In the genomic region with DNA sequence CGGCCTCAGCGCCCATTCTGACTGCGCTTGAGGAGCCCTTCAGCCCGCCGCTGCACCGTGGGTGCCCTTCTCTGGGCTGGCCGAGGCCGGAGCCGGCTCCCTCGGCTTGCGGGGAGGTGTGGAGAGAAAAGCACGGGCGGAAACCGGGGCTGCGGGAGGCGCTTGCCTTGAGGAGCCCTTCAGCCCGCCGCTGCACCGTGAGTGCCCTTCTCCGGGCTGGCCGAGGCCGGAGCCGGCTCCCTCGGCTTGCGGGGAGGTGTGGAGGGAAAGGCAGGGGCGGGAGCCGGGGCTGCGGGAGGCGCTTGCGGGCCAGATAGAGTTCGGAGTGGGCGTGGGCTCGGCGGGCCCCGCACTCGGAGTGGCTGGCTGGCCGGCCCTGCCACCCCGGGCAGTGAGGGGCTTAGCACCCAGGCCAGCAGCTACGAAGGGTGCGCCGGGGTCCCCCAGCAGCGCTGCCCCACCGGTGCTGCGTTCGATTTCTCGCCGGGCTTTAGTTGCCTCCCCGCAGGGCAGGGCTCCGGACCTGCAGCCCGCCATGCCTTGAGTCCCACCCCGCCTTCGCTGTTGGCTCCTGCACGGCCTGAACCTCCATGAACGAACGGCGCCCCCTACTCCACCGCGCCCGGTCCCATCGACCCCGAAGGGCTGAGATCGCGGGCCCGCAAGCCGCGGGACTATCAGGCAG, we compare ENCODE assay signal across 9 cellular contexts. TPM values are rescaled to one million over a fixed set of nuclear protein-coding genes. Genes with fewer than 3 reads are reported as not detected.
DNase-seq lines count a peak whose midpoint lies in the region; TF ChIP-seq lines count a peak whose summit lies in the region.
"Had no signal": no experiment of that assay in that cellular context is flagged by ENCODE, and none has a peak within 500 bp of the region (broad histone marks: within the 10 kb centered on the region; RNA-seq: fewer than 3 reads in every experiment).

No MANE protein-coding gene starts in this region.

- H3K9me3 ChIP-seq in ES-I3 (ENCODE audit: control insufficient read depth, insufficient read depth, low read length) (peaks cover 7% of the 10 kb centered on the region), cardiac muscle cell (ENCODE audit: low read depth) (no peaks in the 10 kb centered on the region), trophoblast cell (ENCODE audit: insufficient read depth, low read depth, low read length) (no peaks in the 10 kb centered on the region)

- H3K23ac ChIP-seq in trophoblast cell (ENCODE audit: low read length): no peak overlapping the region

- no peak overlapping the region for H3K4ac ChIP-seq in trophoblast cell (ENCODE audit: low read depth, low read length)

- WGBS in trophoblast cell (ENCODE audit: extremely low coverage, insufficient coverage, insufficient read length): no CpG with 5 or more reads among the region's 66 CpGs

- H4K12ac ChIP-seq in trophoblast cell (ENCODE audit: low read depth, low read length): no peak overlapping the region

- H2BK120ac ChIP-seq in trophoblast cell (ENCODE audit: insufficient read depth, low read length, poor library complexity): no peak overlapping the region

- H3K14ac ChIP-seq in trophoblast cell (ENCODE audit: low read length): no peak overlapping the region

- H3K18ac ChIP-seq in trophoblast cell (ENCODE audit: low read length): no peak overlapping the region

- no peak overlapping the region for H2BK12ac ChIP-seq in trophoblast cell (ENCODE audit: low read length)

- no peak for TF ChIP-seq CTCF in cardiac muscle cell (IDR thresholded peaks at IDR 0.05; ENCODE audit: low read depth, low read length)
- no peak for TF ChIP-seq CTCF in foreskin fibroblast (IDR thresholded peaks at IDR 0.05; ENCODE audit: low read depth, low read length)

- no peak overlapping the region for H2BK5ac ChIP-seq in trophoblast cell (ENCODE audit: low read depth, low read length, poor library complexity)

- H3K79me2 ChIP-seq in trophoblast cell (ENCODE audit: control insufficient read depth, insufficient read depth, low read length, poor library complexity): no peaks in the 10 kb centered on the region

- H3K27ac ChIP-seq in cardiac muscle cell (no peak overlapping the region), trophoblast cell (ENCODE audit: low read depth, low read length) (no peak overlapping the region)

- H2AFZ ChIP-seq in trophoblast cell (ENCODE audit: insufficient read depth, low read length, poor library complexity): no peak overlapping the region

- no peak for DNase-seq in activated naive CD8-positive, alpha-beta T cell treated with anti-CD3 and anti-CD28 coated beads for 36 hours
- DNase-seq in cardiac muscle cell (ENCODE audit: low read depth in 1 of 2, low spot score in 1 of 2) (no peak), trophoblast cell (no peak), foreskin fibroblast (no peak), activated gamma-delta T cell (lab: John Stamatoyannopoulos, UW) (no peak), DMS 273 (lab: John Stamatoyannopoulos, UW; ENCODE audit: unreplicated experiment) (no peak)
- no peak for DNase-seq in stimulated activated naive CD4-positive, alpha-beta T cell treated with Interleukin-2 at 50 U/mL for 16 hours (lab: John Stamatoyannopoulos, UW)
- DNase-seq: activated CD8-positive, alpha-beta memory T cell treated with anti-CD3 and anti-CD28 coated beads, Interleukin-2, amount 50 U/mL, for 4 hours had no signal

- H3K4me1 Mint-ChIP-seq in activated naive CD8-positive, alpha-beta T cell treated with anti-CD3 and anti-CD28 coated beads for 36 hours: no peaks in the 10 kb centered on the region

- peaks cover 63% of the 10 kb centered on the region for H3K27me3 Mint-ChIP-seq in activated naive CD8-positive, alpha-beta T cell treated with anti-CD3 and anti-CD28 coated beads for 36 hours

- H4K8ac ChIP-seq in trophoblast cell (ENCODE audit: low read depth, low read length): no peak overlapping the region

- H4K91ac ChIP-seq in trophoblast cell (ENCODE audit: low read depth, low read length): no peak overlapping the region

- peak overlapping the region; percentile 43 for H3K4me3 Mint-ChIP-seq in activated naive CD8-positive, alpha-beta T cell treated with anti-CD3 and anti-CD28 coated beads for 36 hours

- no peaks in the 10 kb centered on the region for H3K36me3 Mint-ChIP-seq in activated naive CD8-positive, alpha-beta T cell treated with anti-CD3 and anti-CD28 coated beads for 36 hours

- H3K9ac ChIP-seq in ES-I3 (ENCODE audit: low read depth, low read length) (peak overlapping the region; percentile 78), trophoblast cell (ENCODE audit: low read length) (no peak overlapping the region)

- no peak overlapping the region for H3K4me2 ChIP-seq in trophoblast cell (ENCODE audit: low read length)

- H3K79me1 ChIP-seq in trophoblast cell (ENCODE audit: low read length): no peaks in the 10 kb centered on the region

- H3K4me1 ChIP-seq in ES-I3 (ENCODE audit: insufficient read depth, low read length): no peaks in the 10 kb centered on the region
- no peaks in the 10 kb centered on the region for H3K4me1 ChIP-seq in cardiac muscle cell (ENCODE audit: low read depth)
- H3K4me1 ChIP-seq in trophoblast cell (ENCODE audit: control insufficient read depth in 1 of 2, insufficient read depth in 2 of 2, low read length in 2 of 2): peaks cover 0 to 3% of the 10 kb centered on the region in 2 experiments

- no peaks in the 10 kb centered on the region for H3K36me3 ChIP-seq in ES-I3 (ENCODE audit: insufficient read depth, low read length)
- H3K36me3 ChIP-seq in cardiac muscle cell: no peaks in the 10 kb centered on the region
- H3K36me3 ChIP-seq in trophoblast cell (ENCODE audit: control insufficient read depth in 1 of 2, insufficient read depth in 2 of 2, low read length in 2 of 2): no peaks in the 10 kb centered on the region

- no peak overlapping the region for H3K27ac Mint-ChIP-seq in activated naive CD8-positive, alpha-beta T cell treated with anti-CD3 and anti-CD28 coated beads for 36 hours

- peak overlapping the region; percentile 27 for H3K4me3 ChIP-seq in cardiac muscle cell
- H3K4me3 ChIP-seq in trophoblast cell (ENCODE audit: low read depth, low read length): no peak overlapping the region
- no peak overlapping the region for H3K4me3 ChIP-seq in foreskin fibroblast (ENCODE audit: low read depth in 1 of 2, low read length in 2 of 2)

- peak overlapping the region; percentile 37 for H2AK5ac ChIP-seq in trophoblast cell (ENCODE audit: low read length)

- H3K9me3 Mint-ChIP-seq in activated naive CD8-positive, alpha-beta T cell treated with anti-CD3 and anti-CD28 coated beads for 36 hours: peaks cover 6% of the 10 kb centered on the region

- H3K27me3 ChIP-seq in cardiac muscle cell: peaks cover 31% of the 10 kb centered on the region
- H3K27me3 ChIP-seq in trophoblast cell (ENCODE audit: insufficient read depth, low read length): no peaks in the 10 kb centered on the region

RNA-seq across cellular contexts. Expression of a gene that starts 45.7 kb away (rescaled TPM):
- 10 to 100 TPM; 42.1 to 45.5 TPM for total RNA-seq in activated naive CD8-positive, alpha-beta T cell treated with anti-CD3 and anti-CD28 coated beads for 36 hours
- 13.8 and 20.2 TPM in 2 replicates for total RNA-seq in cardiac muscle cell
- 44.7 and 51.6 TPM in 2 replicates for polyA plus RNA-seq in cardiac muscle cell
- 23.3 and 24.2 TPM in 2 replicates for polyA plus RNA-seq in trophoblast cell (2013)
